Comparison of ENCODE assay signal across 16 cellular contexts in the genomic region with DNA sequence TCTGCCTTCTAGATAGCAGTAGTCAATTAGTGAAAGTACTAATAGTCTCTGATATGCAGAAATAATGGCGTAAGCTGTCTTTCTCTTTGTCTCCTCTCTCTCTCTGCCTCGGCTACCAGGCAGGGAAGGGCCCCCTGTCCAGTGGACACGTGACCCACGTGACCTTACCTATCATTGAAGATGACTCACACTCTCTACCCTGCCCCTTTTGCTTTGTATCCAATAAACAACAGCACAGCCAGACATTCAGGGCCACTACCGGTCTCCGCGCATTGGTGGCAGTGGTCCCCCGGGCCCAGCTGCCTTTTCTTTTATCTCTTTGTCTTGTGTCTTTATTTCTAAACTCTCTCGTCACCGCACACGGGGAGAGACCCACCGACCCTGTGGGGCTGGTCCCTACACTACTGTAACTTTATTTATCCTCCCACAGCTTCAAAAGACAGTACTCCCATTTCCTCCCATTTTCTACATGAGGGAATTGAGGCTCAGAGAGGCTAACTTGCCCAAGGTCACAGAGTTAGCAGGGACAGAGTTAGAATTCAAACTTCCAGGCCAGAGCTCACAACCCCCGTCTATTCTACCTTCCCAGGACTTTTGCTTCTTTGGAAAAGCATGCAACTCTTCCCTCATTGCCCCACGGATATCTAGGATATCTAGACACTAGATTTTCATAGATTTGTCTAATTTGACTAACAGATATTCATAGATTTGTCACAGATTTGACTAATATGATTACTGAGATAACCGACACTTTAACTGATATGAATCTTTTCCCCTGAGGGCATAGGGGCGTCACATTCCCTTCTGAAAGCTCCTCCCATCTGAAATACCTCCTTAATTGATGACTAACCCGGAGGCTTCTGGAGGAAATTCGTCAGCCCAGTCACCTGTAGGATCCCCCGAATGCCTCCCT. TPM values are rescaled to one million over a fixed set of nuclear protein-coding genes. Genes with fewer than 3 reads are reported as not detected.
DNase-seq lines count a peak whose midpoint lies in the region; ATAC-seq and TF ChIP-seq lines count a peak whose summit lies in the region.
"Had no signal": no experiment of that assay in that cellular context is flagged by ENCODE, and none has a peak within 500 bp of the region (broad histone marks: within the 10 kb centered on the region; RNA-seq: fewer than 3 reads in every experiment).

No MANE protein-coding gene starts in this region.

- DNase-seq in A172 (ENCODE audit: low spot score) (peak; percentile 59), GM12865 (ENCODE audit: low read depth) (peak; percentile 22), NCI-H526 (lab: John Stamatoyannopoulos, UW) (peak; percentile 67 to 93), NCI-H1694 (lab: John Stamatoyannopoulos, UW) (no peak), amniotic stem cell (lab: John Stamatoyannopoulos, UW) (no peak), DMS153 treated with DMSO at 0.1 percent for 48 hours (lab: John Stamatoyannopoulos, UW; ENCODE audit: unreplicated experiment) (no peak), caudate nucleus (lab: John Stamatoyannopoulos, UW) (no peak)
- DNase-seq: activated CD8-positive, alpha-beta memory T cell treated with anti-CD3 and anti-CD28 coated beads for 24 hours; DMS 273 treated with DMSO at 0.1 percent for 48 hours; effector CD4-positive, alpha-beta T cell; GOT3; MM.1S; NCI-H524 treated with DMSO at 0.1 percent for 48 hours had no signal

- TF ChIP-seq CTCF in GM12865 (IDR thresholded peaks at IDR 0.05; ENCODE audit: insufficient read depth, low read depth, low read length, missing control alignments) = no peak

- H3K4me3 ChIP-seq in GM12865 (ENCODE audit: low read depth, low read length) = no peak overlapping the region
- H3K4me3 ChIP-seq: body of pancreas, psoas muscle had no signal

- peak; percentile 16 for ATAC-seq in esophagus mucosa
- ATAC-seq: body of pancreas had no signal

- no peak overlapping the region for H3K27ac ChIP-seq in caudate nucleus (ENCODE audit: low read depth, low read length)
- H3K27ac ChIP-seq: body of pancreas, psoas muscle had no signal

RNA-seq across cellular contexts. Expression of gene PLA2G4D, which starts 2.4 kb away (rescaled TPM):
- total RNA-seq in A172 (2014; rRNA removed; shearing (Covaris generic)) = not detected in 2 replicates
- total RNA-seq in esophagus mucosa = 1.5 TPM
- total RNA-seq: body of pancreas, psoas muscle had no signal

Comparison
In these comparisons a context has a peak if more than half of its experiments do, and no peak if none do; other contexts are left out.
1. DNase-seq: peak in A172 (single experiment), GM12865 (single experiment) and NCI-H526 (2 of 2); none in NCI-H1694 (single experiment), amniotic stem cell (single experiment), DMS153 treated with DMSO at 0.1 percent for 48 hours (single experiment) and caudate nucleus (0 of 61).